17 cellular contexts compared by ENCODE assay signal in genomic region chr1:54257876-54258275, GRCh38.
"Had no signal": no experiment of that assay in that cellular context is flagged by ENCODE, and none has a peak within 500 bp of the region (broad histone marks: within the 10 kb centered on the region; RNA-seq: fewer than 3 reads in every experiment).

No MANE protein-coding gene starts in this region.

- H3K27ac Mint-ChIP-seq: dendritic cell treated with granulocyte-macrophage colony-stimulating factor and Interleukin-4, amounts not matched to agents 40 ng/mL and 50 ng/mL, for 4 days had no signal

- H3K4me3 ChIP-seq: heart right ventricle, sigmoid colon, skin epidermis, tibial nerve, upper lobe of right lung, vagina had no signal

- H3K4me3 Mint-ChIP-seq: dendritic cell treated with granulocyte-macrophage colony-stimulating factor and Interleukin-4, amounts not matched to agents 40 ng/mL and 50 ng/mL, for 4 days; naive thymus-derived CD4-positive, alpha-beta T cell had no signal

- H3K9me3 ChIP-seq: heart right ventricle, neutrophil, sigmoid colon, tibial nerve, upper lobe of right lung, vagina had no signal

- H3K27me3 ChIP-seq: heart right ventricle, neutrophil, sigmoid colon, tibial nerve, upper lobe of right lung, vagina had no signal

- H3K36me3 ChIP-seq: neutrophil, tibial nerve, upper lobe of right lung, vagina had no signal

- H3K27me3 Mint-ChIP-seq: dendritic cell treated with granulocyte-macrophage colony-stimulating factor and Interleukin-4, amounts not matched to agents 40 ng/mL and 50 ng/mL, for 4 days; naive thymus-derived CD4-positive, alpha-beta T cell had no signal

- DNase-seq: cerebellar nuclear complex; effector CD4-positive, alpha-beta T cell; foreskin melanocyte; heart right ventricle; hypothalamus; kidney glomerular epithelial cell; mesendoderm; naive thymus-derived CD4-positive, alpha-beta T cell; sigmoid colon; stimulated activated CD4-positive, alpha-beta T cell treated with anti-CD3 and anti-CD28 coated beads, Interleukin-12 subunit alpha, Interleukin-12 subunit beta, amount 100 ng/mL, for 4 hours; stimulated activated naive CD8-positive, alpha-beta T cell treated with anti-CD3 and anti-CD28 coated beads, Interleukin-15, Interleukin-2, amounts not matched to agents 100 U/mL and 50 U/mL, for 24 hours; upper lobe of right lung had no signal

- H3K27ac ChIP-seq: heart right ventricle, neutrophil, sigmoid colon, skin epidermis, upper lobe of right lung, vagina had no signal

- H3K9me3 Mint-ChIP-seq: dendritic cell treated with granulocyte-macrophage colony-stimulating factor and Interleukin-4, amounts not matched to agents 40 ng/mL and 50 ng/mL, for 4 days had no signal

- ATAC-seq: heart right ventricle; naive thymus-derived CD4-positive, alpha-beta T cell; stimulated activated naive CD8-positive, alpha-beta T cell treated with anti-CD3 and anti-CD28 coated beads, Interleukin-15, Interleukin-2, amounts not matched to agents 100 U/mL and 50 U/mL, for 24 hours; upper lobe of right lung had no signal
